ENCODE assay signal across 9 cellular contexts in genomic region chr10:96991313-96991841, GRCh38.
DNase-seq lines count a peak whose midpoint lies in the region; ATAC-seq and TF ChIP-seq lines count a peak whose summit lies in the region.
"Had no signal": no experiment of that assay in that cellular context is flagged by ENCODE, and none has a peak within 500 bp of the region (broad histone marks: within the 10 kb centered on the region; RNA-seq: fewer than 3 reads in every experiment).

No MANE protein-coding gene starts in this region.

- DNase-seq in GM06990 (ENCODE audit: extremely low read depth, insufficient read length) (no peak), left lung (no peak), T-helper 1 cell (no peak)
- no peak for DNase-seq in activated CD4-positive, alpha-beta T cell treated with anti-CD3 and anti-CD28 coated beads for 1 hour
- no peak for DNase-seq in stimulated activated naive CD4-positive, alpha-beta T cell treated with Interleukin-2 at 50 U/mL for 16 hours (lab: John Stamatoyannopoulos, UW)
- DNase-seq: effector memory CD4-positive, alpha-beta T cell had no signal

- ATAC-seq in GM21737 (IDR thresholded peaks at IDR 0.05; ENCODE audit: unreplicated experiment) (peak; percentile 47), left lung (peak; percentile 72), HG02885 (IDR thresholded peaks at IDR 0.05; ENCODE audit: poor library complexity, unreplicated experiment) (no peak)

- no peak overlapping the region for H3K27ac ChIP-seq in left lung

- H3K27me3 ChIP-seq in GM06990 (replicated peaks; ENCODE audit: control insufficient read depth, insufficient read depth, low read length) (no peaks in the 10 kb centered on the region), left lung (no peaks in the 10 kb centered on the region)

- no peaks in the 10 kb centered on the region for H3K4me1 ChIP-seq in left lung

- H3K4me3 ChIP-seq in GM06990 (replicated peaks; ENCODE audit: low read depth, low read length), result 0 out of 2 replicates have a peak overlapping the region, but pooled peaks have one; percentile 13
- peak overlapping the region; percentile 45 for H3K4me3 ChIP-seq in WI38 (ENCODE audit: low read depth, low read length)
- H3K4me3 ChIP-seq in left lung, result no peak overlapping the region

- no peaks in the 10 kb centered on the region for H3K36me3 ChIP-seq in GM06990 (ENCODE audit: control insufficient read depth, insufficient read depth, low read length)
- peaks cover 0 to 3% of the 10 kb centered on the region in 2 donors for H3K36me3 ChIP-seq in left lung

- intact Hi-C loops in left lung (cut with DNase I), result no loop called here

- H3K9me3 ChIP-seq in left lung, result no peaks in the 10 kb centered on the region

- TF ChIP-seq CTCF in GM06990 (IDR thresholded peaks at IDR 0.05; ENCODE audit: insufficient read depth, low read length, poor library complexity, severe bottlenecking) (no peak), WI38 (IDR thresholded peaks at IDR 0.05; ENCODE audit: low read depth, low read length) (no peak), left lung (IDR thresholded peaks at IDR 0.05) (no peak)

Comparison
In these comparisons a context has a peak if more than half of its experiments do, and no peak if none do; other contexts are left out.
1. H3K4me3 ChIP-seq: peak in GM06990 (single experiment) and WI38 (single experiment); none in left lung (0 of 2).